8 cellular contexts compared by ENCODE assay signal in the genomic region with DNA sequence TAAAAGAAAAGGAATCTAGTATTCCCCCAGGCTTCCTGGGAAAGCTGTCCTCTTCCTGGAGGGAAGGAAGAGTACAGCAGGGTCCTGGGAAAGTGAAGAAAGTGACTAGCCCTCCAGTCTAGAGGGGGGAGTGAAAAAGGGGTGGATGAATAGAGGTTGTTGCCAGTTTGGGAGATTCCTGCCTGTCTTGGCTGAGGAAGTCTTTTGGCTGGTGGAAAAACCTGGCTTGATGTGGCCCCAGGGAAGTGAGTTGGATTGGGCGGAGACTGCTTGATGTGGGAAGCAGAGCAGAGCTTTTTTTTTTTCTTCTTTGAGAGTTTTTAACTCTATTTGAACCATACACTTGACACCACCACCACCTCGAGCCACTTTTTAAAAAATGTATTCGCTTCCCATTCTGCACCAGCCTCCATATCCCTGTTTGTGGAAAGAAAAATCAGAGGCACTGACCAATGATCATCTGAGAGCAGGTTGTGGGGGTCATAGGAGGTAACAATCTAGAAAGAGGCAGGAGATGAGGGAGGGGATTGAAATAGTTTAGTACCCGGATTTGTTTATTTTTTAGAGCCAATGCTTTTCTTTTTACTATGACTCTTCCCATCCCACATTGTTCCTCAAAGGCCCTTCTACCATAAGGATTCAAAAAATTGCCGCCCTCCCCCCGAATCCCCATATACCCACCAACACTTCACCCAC. TPM values are rescaled to one million over a fixed set of nuclear protein-coding genes. Genes with fewer than 3 reads are reported as not detected.
A peak's percentile ranks its signal among the peaks of the same experiment; 100 is the strongest.
DNase-seq lines count a peak whose midpoint lies in the region; ATAC-seq, FAIRE-seq and TF ChIP-seq lines count a peak whose summit lies in the region.

No MANE protein-coding gene starts in this region.

- no peaks in the 10 kb centered on the region; the same call in 1 of the 2 replicates for H3K79me1 ChIP-seq in H1 (ENCODE audit: low read depth, low read length)

- peak overlapping the region; percentile 63; the same call in 1 of the 2 replicates for H2BK12ac ChIP-seq in H1 (ENCODE audit: low read depth, low read length)

- H3K4ac ChIP-seq in H1 (replicated peaks; ENCODE audit: insufficient read length, low read depth, low read length), result no peak overlapping the region

- TF ChIP-seq EP300 in H1 (IDR thresholded peaks at IDR 0.05; ENCODE audit: borderline replicate concordance in 1 of 2, low read depth in 2 of 2, low read length in 2 of 2), result no peak

- ATAC-seq in upper lobe of right lung, result peak; percentile 44

- TF ChIP-seq POLR2A in H1 (IDR thresholded peaks at IDR 0.05; ENCODE audit: control extremely low read depth in 1 of 2, low read depth in 2 of 2, low read length in 2 of 2), result no peak

- no peaks in the 10 kb centered on the region for H3K79me2 ChIP-seq in OCI-LY1 (ENCODE audit: insufficient read depth, low read length)
- peaks cover 0 to 10% of the 10 kb centered on the region in 2 experiments; a peak in 1 of 4 replicates for H3K79me2 ChIP-seq in H1 (ENCODE audit: control insufficient read depth in 1 of 2, insufficient read depth in 2 of 2, low read length in 2 of 2)

- no peak overlapping the region for H2BK15ac ChIP-seq in H1 (ENCODE audit: low read length)

- no peak overlapping the region for H2BK120ac ChIP-seq in H1 (replicated peaks; ENCODE audit: low read depth, low read length)

- no peak overlapping the region for H3K23ac ChIP-seq in H1 (ENCODE audit: insufficient read length)

- peaks cover 11% of the 10 kb centered on the region for H3K23me2 ChIP-seq in H1 (ENCODE audit: low read depth, low read length)

- H4K20me1 ChIP-seq in OCI-LY1 (ENCODE audit: insufficient read depth, low read length) (no peaks in the 10 kb centered on the region), H1 (replicated peaks in 1 of 2; ENCODE audit: control insufficient read depth in 1 of 2, insufficient read depth in 2 of 2, low read length in 2 of 2) (peaks cover 0 to 2% of the 10 kb centered on the region in 2 experiments)

- no peak for TF ChIP-seq RAD21 in H1 (IDR thresholded peaks at IDR 0.05 in 1 of 2, conservative IDR thresholded peaks at IDR 0.05 in 1 of 2; ENCODE audit: low read depth in 2 of 2, low read length in 2 of 2)

- H3K9me2 ChIP-seq in OCI-LY1 (ENCODE audit: low read depth, low read length), result no peaks in the 10 kb centered on the region

- H4K91ac ChIP-seq in H1 (replicated peaks; ENCODE audit: insufficient read length, low read length), result peak overlapping the region; percentile 96

- no peak overlapping the region for H3K14ac ChIP-seq in H1 (ENCODE audit: insufficient read length)

- peak overlapping the region; percentile 95; the same call in 1 of the 2 replicates for H2BK5ac ChIP-seq in H1 (ENCODE audit: low read depth, low read length)

- H2AFZ ChIP-seq in OCI-LY1 (ENCODE audit: low read length) (0 out of 2 replicates have a peak overlapping the region, but pooled peaks have one; percentile 19), H1 (ENCODE audit: low read length) (peak overlapping the region; percentile 30; the same call in 1 of the 2 replicates)

- peak overlapping the region; percentile 88 for H4K5ac ChIP-seq in H1 (ENCODE audit: insufficient read length, low read depth, low read length)

- H4K8ac ChIP-seq in H1 (ENCODE audit: extremely low read depth, insufficient read depth, low read length), result peak overlapping the region; percentile 85

- peak; percentile 67 for FAIRE-seq in G401.6 (lab: Jason Lieb, UNC)
- peak; percentile 74 for FAIRE-seq in H1 (lab: Jason Lieb, UNC)

- H3K4me2 ChIP-seq in OCI-LY1 (ENCODE audit: low read length) (peak overlapping the region; percentile 94), H1 (ENCODE audit: insufficient read depth in 1 of 2, low read depth in 2 of 2, low read length in 2 of 2) (peak overlapping the region; percentile 76 to 83)

- 38% methylated on average over 6 of the region's 6 CpGs; no CpG with 5 or more reads in 1 of the 2 experiments for WGBS in H1 (ENCODE audit: extremely low coverage in 1 of 2, insufficient coverage in 1 of 2, insufficient read length in 1 of 2, insufficient replicate concordance in 2 of 2, low coverage in 1 of 2, low lambda C conversion rate in 2 of 2, missing lambda C conversion rate in 1 of 2), 2 experiments

- H3K36me3 ChIP-seq in OCI-LY1 (ENCODE audit: insufficient read depth, low read length) (peaks cover 25% of the 10 kb centered on the region; the same call in 1 of the 2 replicates), H1 (ENCODE audit: control insufficient read depth in 2 of 4, insufficient read depth in 4 of 4, low read length in 3 of 4) (peaks cover 5 to 23% (median 16%) of the 10 kb centered on the region in 4 experiments; a peak in 6 of 8 replicates), upper lobe of right lung (peaks cover 31% of the 10 kb centered on the region)

- peak overlapping the region; percentile 83 for H3K56ac ChIP-seq in H1 (replicated peaks; ENCODE audit: insufficient read length, low read depth, low read length)

- H3K9me3 ChIP-seq in OCI-LY1 (ENCODE audit: low read length) (no peaks in the 10 kb centered on the region), H1 (ENCODE audit: insufficient read depth in 2 of 2, low read depth in 1 of 2, low read length in 1 of 2) (no peaks in the 10 kb centered on the region), upper lobe of right lung (no peaks in the 10 kb centered on the region)

- H3K4me1 ChIP-seq in OCI-LY1 (ENCODE audit: insufficient read depth, low read length, severe bottlenecking) (peaks cover 16% of the 10 kb centered on the region), H1 (replicated peaks in 1 of 4; ENCODE audit: control insufficient read depth in 3 of 4, insufficient read depth in 4 of 4, low read length in 3 of 4) (peaks cover 3 to 6% (median 6%) of the 10 kb centered on the region in 4 experiments), upper lobe of right lung (peaks cover 16% of the 10 kb centered on the region)

- intact Hi-C loops in upper lobe of right lung (cut with DNase I), result no loop called here

- no peak overlapping the region for H2BK20ac ChIP-seq in H1 (ENCODE audit: low read length)

- peak in 1 of 2 experiments; percentile 52 for DNase-seq in H1 (ENCODE audit: low read depth in 1 of 2, low spot score in 2 of 2)
- peak; percentile 50 for DNase-seq in middle frontal gyrus (ENCODE audit: extremely low spot score, low spot score)
- no peak for DNase-seq in upper lobe of right lung
- DNase-seq in foreskin melanocyte, result no peak
- DNase-seq in GM20000 (ENCODE audit: low spot score), result no peak
- no peak for DNase-seq in SK-N-DZ (ENCODE audit: low spot score)

- H3K27ac ChIP-seq in OCI-LY1 (ENCODE audit: low read depth, low read length, poor library complexity, severe bottlenecking) (no peak overlapping the region), H1 (ENCODE audit: low read depth, low read length) (peak overlapping the region; percentile 93), upper lobe of right lung (peak overlapping the region; percentile 89)

- no peak overlapping the region for H2AK5ac ChIP-seq in H1 (ENCODE audit: low read depth, low read length)

- CTCF ChIA-PET in H1 (lab: Charles Lee; ENCODE audit: partially characterized antibody), result interaction anchor here (0.6 to 6.3 kb wide), 8 partner anchors 13 to 174 kb away, joined by 3 to 40 read pairs (median 3); a partner anchor contains a TSS

- POLR2A ChIA-PET in H1 (lab: Charles Lee; ENCODE audit: partially characterized antibody), result interaction anchor here (0.6 to 7.7 kb wide), 14 partner anchors 9 to 337 kb away, joined by 3 to 60 read pairs (median 4); a partner anchor contains a TSS

- peak overlapping the region; percentile 70 for H3K4me3 ChIP-seq in OCI-LY1 (ENCODE audit: low read depth, low read length, poor library complexity, severe bottlenecking)
- H3K4me3 ChIP-seq in H1 (ENCODE audit: extremely low read depth in 1 of 4, insufficient read depth in 2 of 4, low read depth in 3 of 4, low read length in 4 of 4), result peak overlapping the region; percentile 53 to 84 (median 78)
- peak overlapping the region; percentile 58 for H3K4me3 ChIP-seq in upper lobe of right lung

- H3K9ac ChIP-seq in OCI-LY1 (ENCODE audit: low read length), result peak overlapping the region; percentile 72; the same call in 1 of the 2 replicates
- H3K9ac ChIP-seq in H1 (replicated peaks in 1 of 4; ENCODE audit: extremely low read depth in 1 of 4, low read depth in 3 of 4, low read length in 3 of 4), result peak overlapping the region in 3 of 4 experiments; percentile 81 to 85 (median 81); a peak in 6 of 7 replicates

- no peak for TF ChIP-seq CTCF in OCI-LY1 (IDR thresholded peaks at IDR 0.05; ENCODE audit: low read length)
- no peak for TF ChIP-seq CTCF in H1 (IDR thresholded peaks at IDR 0.05; ENCODE audit: control extremely low read depth in 1 of 3, insufficient read depth in 1 of 3, low read depth in 1 of 3, low read length in 3 of 3)
- no peak for TF ChIP-seq CTCF in upper lobe of right lung (IDR thresholded peaks at IDR 0.05)
- no peak for TF ChIP-seq CTCF in GM20000 (IDR thresholded peaks at IDR 0.05; ENCODE audit: extremely low read depth, missing control alignments)

- H3K27me3 ChIP-seq in OCI-LY1 (ENCODE audit: insufficient read depth, low read length) (no peaks in the 10 kb centered on the region), H1 (replicated peaks in 1 of 4; ENCODE audit: control insufficient read depth in 3 of 4, extremely low read depth in 1 of 4, insufficient read depth in 3 of 4, low read length in 3 of 4) (no peaks in the 10 kb centered on the region), upper lobe of right lung (no peaks in the 10 kb centered on the region)

- no peaks in the 10 kb centered on the region for H3F3A ChIP-seq in OCI-LY1 (ENCODE audit: insufficient read depth, low read length)

- H3K18ac ChIP-seq in H1 (ENCODE audit: extremely low read depth, low read length), result peak overlapping the region; percentile 71

RNA-seq across cellular contexts. Expression of a gene that starts 0.7 kb away (rescaled TPM):
- 41.8 and 43.4 TPM in 2 replicates for total RNA-seq in H1 (2021; fragmentation: NEBNext Ultra II Directional; extraction: Animal tissue kit (Norgen Biotek cat#: 25700))
- 92.5 and 126 TPM in 2 replicates for polyA plus RNA-seq in H1 (2011; rRNA removed)
- 92.5 TPM for polyA plus RNA-seq in H1 (2011; cell fraction: cytosol; rRNA removed)
- polyA plus RNA-seq in H1 (2011; cell fraction: nucleus; rRNA removed), result 373 TPM
- polyA plus RNA-seq in H1 (2012, experiment 1 of 2), result 66.9 to 71.1 TPM (median 70.4 TPM) in 4 replicates
- polyA plus RNA-seq in H1 (2012, experiment 2 of 2), result 45.9 TPM
- polyA plus RNA-seq in H1 (2013, experiment 1 of 2), result 41.7 TPM
- 36.1 TPM for polyA plus RNA-seq in H1 (2013, experiment 2 of 2)
- polyA minus RNA-seq in H1 (2011; rRNA and poly(A)+ RNA removed), result 27.3 and 38.8 TPM in 2 replicates
- 31.0 TPM for polyA minus RNA-seq in H1 (2011; cell fraction: cytosol; rRNA and poly(A)+ RNA removed)
- 52.0 TPM for polyA minus RNA-seq in H1 (2011; cell fraction: nucleus; rRNA and poly(A)+ RNA removed)
- total RNA-seq in upper lobe of right lung, result 26.0 TPM
- 52.8 and 68.0 TPM in 2 replicates for polyA plus RNA-seq in SK-N-DZ (2014; cell fraction: cytosol; rRNA removed)
- 222 and 224 TPM in 2 replicates for polyA plus RNA-seq in SK-N-DZ (2014; cell fraction: nucleus; rRNA removed)

RNA-seq across cellular contexts. Expression of a gene that starts 7.3 kb away (rescaled TPM):
- 5.9 and 6.4 TPM in 2 replicates for total RNA-seq in H1 (2021; fragmentation: NEBNext Ultra II Directional; extraction: Animal tissue kit (Norgen Biotek cat#: 25700))
- polyA plus RNA-seq in H1 (2011; rRNA removed), result 8.6 and 8.8 TPM in 2 replicates
- polyA plus RNA-seq in H1 (2011; cell fraction: cytosol; rRNA removed), result 11.8 TPM
- polyA plus RNA-seq in H1 (2011; cell fraction: nucleus; rRNA removed), result 45.7 TPM
- 11.8 to 18.3 TPM (median 17.0 TPM) in 4 replicates for polyA plus RNA-seq in H1 (2012, experiment 1 of 2)
- polyA plus RNA-seq in H1 (2012, experiment 2 of 2), result 10.9 TPM
- polyA plus RNA-seq in H1 (2013, experiment 1 of 2), result 3.8 TPM
- polyA plus RNA-seq in H1 (2013, experiment 2 of 2), result 3.6 TPM
- polyA minus RNA-seq in H1 (2011; rRNA and poly(A)+ RNA removed), result 4.3 and 9.0 TPM in 2 replicates
- polyA minus RNA-seq in H1 (2011; cell fraction: cytosol; rRNA and poly(A)+ RNA removed), result 3.4 TPM
- polyA minus RNA-seq in H1 (2011; cell fraction: nucleus; rRNA and poly(A)+ RNA removed), result 7.1 TPM
- total RNA-seq in upper lobe of right lung, result 16.3 TPM
- polyA plus RNA-seq in SK-N-DZ (2014; cell fraction: cytosol; rRNA removed), result 51.9 and 69.7 TPM in 2 replicates
- 189 and 482 TPM in 2 replicates for polyA plus RNA-seq in SK-N-DZ (2014; cell fraction: nucleus; rRNA removed)

RNA-seq across cellular contexts. Expression of a gene that starts 12.9 kb away (rescaled TPM):
- total RNA-seq in H1 (2021; fragmentation: NEBNext Ultra II Directional; extraction: Animal tissue kit (Norgen Biotek cat#: 25700)), result 21.4 and 27.1 TPM in 2 replicates
- 21.0 and 25.0 TPM in 2 replicates for polyA plus RNA-seq in H1 (2011; rRNA removed)
- 21.8 TPM for polyA plus RNA-seq in H1 (2011; cell fraction: cytosol; rRNA removed)
- 23.9 TPM for polyA plus RNA-seq in H1 (2011; cell fraction: nucleus; rRNA removed)
- polyA plus RNA-seq in H1 (2012, experiment 1 of 2), result 19.5 to 27.9 TPM (median 22.1 TPM) in 4 replicates
- 16.5 TPM for polyA plus RNA-seq in H1 (2012, experiment 2 of 2)
- polyA plus RNA-seq in H1 (2013, experiment 1 of 2), result 14.6 TPM
- polyA plus RNA-seq in H1 (2013, experiment 2 of 2), result 15.9 TPM
- 25.6 and 27.0 TPM in 2 replicates for polyA minus RNA-seq in H1 (2011; rRNA and poly(A)+ RNA removed)
- polyA minus RNA-seq in H1 (2011; cell fraction: cytosol; rRNA and poly(A)+ RNA removed), result 16.4 TPM
- 11.0 TPM for polyA minus RNA-seq in H1 (2011; cell fraction: nucleus; rRNA and poly(A)+ RNA removed)
- total RNA-seq in upper lobe of right lung, result 31.0 TPM
- polyA plus RNA-seq in SK-N-DZ (2014; cell fraction: cytosol; rRNA removed), result 21.4 and 26.5 TPM in 2 replicates
- polyA plus RNA-seq in SK-N-DZ (2014; cell fraction: nucleus; rRNA removed), result 19.3 and 24.9 TPM in 2 replicates

RNA-seq across cellular contexts. Expression of a gene that starts 29.1 kb away (rescaled TPM):
- total RNA-seq in H1 (2021; fragmentation: NEBNext Ultra II Directional; extraction: Animal tissue kit (Norgen Biotek cat#: 25700)), result 1.4 and 1.5 TPM in 2 replicates
- 2.2 and 2.3 TPM in 2 replicates for polyA plus RNA-seq in H1 (2011; rRNA removed)
- polyA plus RNA-seq in H1 (2011; cell fraction: cytosol; rRNA removed), result 1.6 TPM
- 4.8 TPM for polyA plus RNA-seq in H1 (2011; cell fraction: nucleus; rRNA removed)
- polyA plus RNA-seq in H1 (2012, experiment 1 of 2), result 0.95 to 1.6 TPM (median 1.3 TPM) in 4 replicates
- 1.3 TPM for polyA plus RNA-seq in H1 (2012, experiment 2 of 2)
- 0.61 TPM for polyA plus RNA-seq in H1 (2013, experiment 1 of 2)
- 0.74 TPM for polyA plus RNA-seq in H1 (2013, experiment 2 of 2)
- 1.0 and 1.7 TPM in 2 replicates for polyA minus RNA-seq in H1 (2011; rRNA and poly(A)+ RNA removed)
- polyA minus RNA-seq in H1 (2011; cell fraction: cytosol; rRNA and poly(A)+ RNA removed), result 0.59 TPM
- 1.5 TPM for polyA minus RNA-seq in H1 (2011; cell fraction: nucleus; rRNA and poly(A)+ RNA removed)
- total RNA-seq in upper lobe of right lung, result 0.93 TPM
- polyA plus RNA-seq in SK-N-DZ (2014; cell fraction: cytosol; rRNA removed), result 47.9 and 73.7 TPM in 2 replicates
- polyA plus RNA-seq in SK-N-DZ (2014; cell fraction: nucleus; rRNA removed), result 154 and 191 TPM in 2 replicates

RNA-seq across cellular contexts. Expression of a gene that starts 54.1 kb away (rescaled TPM):
- total RNA-seq in H1 (2021; fragmentation: NEBNext Ultra II Directional; extraction: Animal tissue kit (Norgen Biotek cat#: 25700)), result 21.9 and 22.8 TPM in 2 replicates
- 10.7 and 11.7 TPM in 2 replicates for polyA plus RNA-seq in H1 (2011; rRNA removed)
- polyA plus RNA-seq in H1 (2011; cell fraction: cytosol; rRNA removed), result 16.5 TPM
- polyA plus RNA-seq in H1 (2011; cell fraction: nucleus; rRNA removed), result 32.8 TPM
- polyA plus RNA-seq in H1 (2012, experiment 1 of 2), result 16.3 to 20.8 TPM (median 19.3 TPM) in 4 replicates
- polyA plus RNA-seq in H1 (2012, experiment 2 of 2), result 3.2 TPM
- 10.6 TPM for polyA plus RNA-seq in H1 (2013, experiment 1 of 2)
- polyA plus RNA-seq in H1 (2013, experiment 2 of 2), result 9.6 TPM
- 19.8 and 21.8 TPM in 2 replicates for polyA minus RNA-seq in H1 (2011; rRNA and poly(A)+ RNA removed)
- polyA minus RNA-seq in H1 (2011; cell fraction: cytosol; rRNA and poly(A)+ RNA removed), result 12.0 TPM
- polyA minus RNA-seq in H1 (2011; cell fraction: nucleus; rRNA and poly(A)+ RNA removed), result 18.9 TPM
- 0.14 TPM for total RNA-seq in upper lobe of right lung
- polyA plus RNA-seq in SK-N-DZ (2014; cell fraction: cytosol; rRNA removed), result 18.1 and 20.0 TPM in 2 replicates
- polyA plus RNA-seq in SK-N-DZ (2014; cell fraction: nucleus; rRNA removed), result 59.9 and 84.5 TPM in 2 replicates
